In genomic region chr10:132397671-132398565, GRCh38 we compare ENCODE assay signal across 8 cellular contexts. TPM values are rescaled to one million over a fixed set of nuclear protein-coding genes. Genes with fewer than 3 reads are reported as not detected.
DNase-seq lines count a peak whose midpoint lies in the region; ATAC-seq, FAIRE-seq and TF ChIP-seq lines count a peak whose summit lies in the region.

No MANE protein-coding gene starts in this region.

- no peak for TF ChIP-seq CTCF in activated B cell treated with CpG ODN at 0.5 μM for 24 hours (IDR thresholded peaks at IDR 0.05)
- TF ChIP-seq CTCF in H1 (IDR thresholded peaks at IDR 0.05; ENCODE audit: control extremely low read depth in 1 of 3, insufficient read depth in 1 of 3, low read depth in 1 of 3, low read length in 3 of 3) = no peak

- WGBS in H1 (ENCODE audit: extremely low coverage in 1 of 2, insufficient coverage in 1 of 2, insufficient read length in 1 of 2, insufficient replicate concordance in 2 of 2, low coverage in 1 of 2, low lambda C conversion rate in 2 of 2, missing lambda C conversion rate in 1 of 2), 2 experiments = 41% methylated on average over 33 of the region's 40 CpGs; no CpG with 5 or more reads in 1 of the 2 experiments
- 25% methylated on average over 40 of the region's 40 CpGs for WGBS in urinary bladder

- H3K36me3 Mint-ChIP-seq in activated B cell treated with CpG ODN at 0.5 μM for 24 hours (ENCODE audit: low read depth) = no peaks in the 10 kb centered on the region

- H3K27ac ChIP-seq in H1 (ENCODE audit: low read depth, low read length) = no peak overlapping the region
- H3K27ac ChIP-seq in urinary bladder (ENCODE audit: low read depth) = peak overlapping the region; percentile 84

- H3K4me1 Mint-ChIP-seq in activated B cell treated with CpG ODN at 0.5 μM for 24 hours = peaks cover 65% of the 10 kb centered on the region

- no peak overlapping the region for H2BK5ac ChIP-seq in H1 (ENCODE audit: low read depth, low read length)

- H3K79me2 ChIP-seq in H1 (ENCODE audit: control insufficient read depth in 1 of 2, insufficient read depth in 2 of 2, low read length in 2 of 2) = no peaks in the 10 kb centered on the region

- H3K23ac ChIP-seq in H1 (ENCODE audit: insufficient read length) = no peak overlapping the region

- no peak overlapping the region for H2BK20ac ChIP-seq in H1 (ENCODE audit: low read length)

- intact Hi-C loops in activated B cell treated with CpG ODN at 0.5 μM for 24 hours (cut with micrococcal nuclease) = loop anchor here (1.0 to 5.0 kb wide), 4 partner anchors 23 to 416 kb away; partner anchors contain the start of genes BNIP3 and INPP5A

- peaks cover 0 to 30% (median 16%) of the 10 kb centered on the region in 4 experiments; a peak in 6 of 7 replicates for H3K4me1 ChIP-seq in H1 (replicated peaks in 1 of 4; ENCODE audit: control insufficient read depth in 3 of 4, insufficient read depth in 4 of 4, low read length in 3 of 4)
- no peaks in the 10 kb centered on the region for H3K4me1 ChIP-seq in urinary bladder (ENCODE audit: insufficient read depth)

- no peaks in the 10 kb centered on the region; the same call in 1 of the 2 replicates for H3K79me1 ChIP-seq in H1 (ENCODE audit: low read depth, low read length)

- no peak for TF ChIP-seq RAD21 in H1 (IDR thresholded peaks at IDR 0.05 in 1 of 2, conservative IDR thresholded peaks at IDR 0.05 in 1 of 2; ENCODE audit: low read depth in 2 of 2, low read length in 2 of 2)

- H2BK120ac ChIP-seq in H1 (replicated peaks; ENCODE audit: low read depth, low read length) = no peak overlapping the region

- no peak overlapping the region; the same call in 1 of the 2 replicates for H4K8ac ChIP-seq in H1 (ENCODE audit: extremely low read depth, insufficient read depth, low read length)

- CTCF ChIA-PET in activated B cell treated with CpG ODN at 0.5 μM for 24 hours (lab: Charles Lee) = interaction anchor here (0.7 to 2.1 kb wide), 5 partner anchors 8 to 361 kb away, joined by 3 to 9 read pairs (median 3); no protein-coding TSS in a partner anchor
- CTCF ChIA-PET in H1 (lab: Charles Lee; ENCODE audit: partially characterized antibody) = interaction anchor here (0.6 to 1.6 kb wide), 8 partner anchors 13 to 237 kb away, joined by 3 to 7 read pairs (median 4); no protein-coding TSS in a partner anchor

- H3K56ac ChIP-seq in H1 (replicated peaks; ENCODE audit: insufficient read length, low read depth, low read length) = peak overlapping the region; percentile 33

- POLR2A ChIA-PET in activated B cell treated with CpG ODN at 0.5 μM for 24 hours (lab: Charles Lee) (interaction anchor here (0.7 to 3.5 kb wide), 8 partner anchors 10 to 68 kb away, joined by 3 to 41 read pairs (median 6); no protein-coding TSS in a partner anchor), H1 (lab: Charles Lee; ENCODE audit: partially characterized antibody) (interaction anchor here (1.0 to 2.4 kb wide), 3 partner anchors 9 to 21 kb away, joined by 3 to 21 read pairs (median 5); no protein-coding TSS in a partner anchor)

- no peak overlapping the region for H3K9ac ChIP-seq in H1 (replicated peaks in 1 of 4; ENCODE audit: extremely low read depth in 1 of 4, low read depth in 3 of 4, low read length in 3 of 4)

- H3K36me3 ChIP-seq in H1 (ENCODE audit: control insufficient read depth in 2 of 4, insufficient read depth in 4 of 4, low read length in 3 of 4) (no peaks in the 10 kb centered on the region), urinary bladder (ENCODE audit: insufficient read depth) (no peaks in the 10 kb centered on the region)

- H3K18ac ChIP-seq in H1 (ENCODE audit: extremely low read depth, low read length) = peak overlapping the region; percentile 78

- H3K4me3 ChIP-seq in H1 (ENCODE audit: extremely low read depth in 1 of 4, insufficient read depth in 2 of 4, low read depth in 3 of 4, low read length in 4 of 4) (peak overlapping the region; percentile 35 to 71 (median 40); a peak in 7 of 8 replicates), urinary bladder (ENCODE audit: low read depth, low read length) (peak overlapping the region; percentile 73)

- no peaks in the 10 kb centered on the region for H4K20me1 ChIP-seq in H1 (replicated peaks in 1 of 2; ENCODE audit: control insufficient read depth in 1 of 2, insufficient read depth in 2 of 2, low read length in 2 of 2)

- peak overlapping the region; percentile 88 for H3K4me3 Mint-ChIP-seq in activated B cell treated with CpG ODN at 0.5 μM for 24 hours

- H3K4me2 ChIP-seq in H1 (ENCODE audit: insufficient read depth in 1 of 2, low read depth in 2 of 2, low read length in 2 of 2) = peak overlapping the region; percentile 70 to 87

- H3K4ac ChIP-seq in H1 (replicated peaks; ENCODE audit: insufficient read length, low read depth, low read length) = no peak overlapping the region

- H3K27me3 Mint-ChIP-seq in activated B cell treated with CpG ODN at 0.5 μM for 24 hours = no peaks in the 10 kb centered on the region

- H3K27me3 ChIP-seq in H1 (replicated peaks in 1 of 4; ENCODE audit: control insufficient read depth in 3 of 4, extremely low read depth in 1 of 4, insufficient read depth in 3 of 4, low read length in 3 of 4) = peaks cover 0 to 10% (median 2%) of the 10 kb centered on the region in 4 experiments; a peak in 4 of 7 replicates

- no peak overlapping the region for H2BK15ac ChIP-seq in H1 (ENCODE audit: low read length)

- no peak overlapping the region for H3K14ac ChIP-seq in H1 (ENCODE audit: insufficient read length)

- TF ChIP-seq POLR2A in GM18505 (IDR thresholded peaks at IDR 0.05; ENCODE audit: borderline replicate concordance, extremely low read depth, insufficient read depth, insufficient read length) (no peak), H1 (IDR thresholded peaks at IDR 0.05; ENCODE audit: control extremely low read depth in 1 of 2, low read depth in 2 of 2, low read length in 2 of 2) (no peak)

- no peak for FAIRE-seq in H1 (lab: Jason Lieb, UNC)

- H2BK12ac ChIP-seq in H1 (ENCODE audit: low read depth, low read length) = peak overlapping the region; percentile 71; the same call in 1 of the 2 replicates

- no peak overlapping the region for H4K5ac ChIP-seq in H1 (ENCODE audit: insufficient read length, low read depth, low read length)

- H2AFZ ChIP-seq in H1 (ENCODE audit: low read length) = no peak overlapping the region

- no peak for TF ChIP-seq EP300 in H1 (IDR thresholded peaks at IDR 0.05; ENCODE audit: borderline replicate concordance in 1 of 2, low read depth in 2 of 2, low read length in 2 of 2)

- H3K9me3 ChIP-seq in H1 (ENCODE audit: insufficient read depth in 2 of 2, low read depth in 1 of 2, low read length in 1 of 2) = no peaks in the 10 kb centered on the region

- H3K9me3 Mint-ChIP-seq in activated B cell treated with CpG ODN at 0.5 μM for 24 hours = no peaks in the 10 kb centered on the region

- H4K91ac ChIP-seq in H1 (replicated peaks; ENCODE audit: insufficient read length, low read length) = no peak overlapping the region

- peak overlapping the region; percentile 88 for H3K27ac Mint-ChIP-seq in activated B cell treated with CpG ODN at 0.5 μM for 24 hours

- peaks cover 3% of the 10 kb centered on the region for H3K23me2 ChIP-seq in H1 (ENCODE audit: low read depth, low read length)

- DNase-seq in A172 (ENCODE audit: low spot score) (peak; percentile 33), HuH-7.5 (ENCODE audit: low spot score) (peak; percentile 66), activated B cell treated with CpG ODN at 0.5 μM for 24 hours (peak; percentile 56), H1 (ENCODE audit: low read depth in 1 of 2, low spot score in 2 of 2) (no peak), mucosa of gallbladder (ENCODE audit: low spot score) (peak; percentile 69), inferior parietal cortex (ENCODE audit: extremely low spot score) (no peak)

- ATAC-seq in GM18505 (IDR thresholded peaks at IDR 0.05; ENCODE audit: unreplicated experiment) (peak; percentile 24), activated B cell treated with CpG ODN at 0.5 μM for 24 hours (ENCODE audit: low read depth) (peak; percentile 41)

- H2AK5ac ChIP-seq in H1 (ENCODE audit: low read depth, low read length) = no peak overlapping the region; the same call in 1 of the 2 replicates

TF ChIP-seq in H1, 55 proteins besides CTCF, POLR2A, EP300 and RAD21 (continues in another document):
- TF ChIP-seq MAX (IDR thresholded peaks at IDR 0.05) (peak; percentile 43; the same call in 1 of the 2 replicates), BCL11A (IDR thresholded peaks at IDR 0.05; ENCODE audit: low read depth in 2 of 2, low read length in 2 of 2) (no peak), RNF2 (IDR thresholded peaks at IDR 0.05; ENCODE audit: borderline replicate concordance, low read depth, low read length, missing control alignments, poor library complexity, severe bottlenecking) (no peak), SIRT6 (IDR thresholded peaks at IDR 0.05; ENCODE audit: low read length) (no peak), CBX8 (IDR thresholded peaks at IDR 0.05; ENCODE audit: borderline replicate concordance, low read depth, low read length) (no peak), EGR1 (IDR thresholded peaks at IDR 0.05; ENCODE audit: borderline replicate concordance, low read depth, low read length) (no peak), CTBP2 (IDR thresholded peaks at IDR 0.05; ENCODE audit: borderline replicate concordance, insufficient read depth, insufficient read length, low read length) (no peak), SAP30 (IDR thresholded peaks at IDR 0.05; ENCODE audit: insufficient read depth, insufficient replicate concordance, low read length) (no peak), TCF12 (IDR thresholded peaks at IDR 0.05; ENCODE audit: low read depth, low read length) (no peak), CBX5 (IDR thresholded peaks at IDR 0.05; ENCODE audit: low read depth, low read length) (no peak), CEBPB (IDR thresholded peaks at IDR 0.05; ENCODE audit: low read depth, low read length) (no peak), RXRA (IDR thresholded peaks at IDR 0.05; ENCODE audit: insufficient read depth, low read depth, low read length) (no peak)

RNA-seq across cellular contexts. Expression of gene PWWP2B, which starts 0.9 kb away (rescaled TPM):
- total RNA-seq in A172 (2014; rRNA removed; shearing (Covaris generic)) = 12.1 and 20.9 TPM in 2 replicates
- total RNA-seq in activated B cell treated with CpG ODN at 0.5 μM for 24 hours = 12.8 and 13.4 TPM in 2 replicates
- total RNA-seq in H1 (2021; fragmentation: NEBNext Ultra II Directional; extraction: Animal tissue kit (Norgen Biotek cat#: 25700)) = 10.8 and 11.0 TPM in 2 replicates
- 5.3 and 9.4 TPM in 2 replicates for polyA plus RNA-seq in H1 (2011; rRNA removed)
- polyA plus RNA-seq in H1 (2011; cell fraction: cytosol; rRNA removed) = 7.2 TPM
- polyA plus RNA-seq in H1 (2011; cell fraction: nucleus; rRNA removed) = 17.0 TPM
- polyA plus RNA-seq in H1 (2012, experiment 1 of 2) = 4.8 to 8.4 TPM (median 8.0 TPM) in 4 replicates
- polyA plus RNA-seq in H1 (2012, experiment 2 of 2) = 6.0 TPM
- 6.0 TPM for polyA plus RNA-seq in H1 (2013, experiment 1 of 2)
- 5.5 TPM for polyA plus RNA-seq in H1 (2013, experiment 2 of 2)
- 1.2 and 1.4 TPM in 2 replicates for polyA minus RNA-seq in H1 (2011; rRNA and poly(A)+ RNA removed)
- polyA minus RNA-seq in H1 (2011; cell fraction: cytosol; rRNA and poly(A)+ RNA removed) = 5.2 TPM
- polyA minus RNA-seq in H1 (2011; cell fraction: nucleus; rRNA and poly(A)+ RNA removed) = 7.0 TPM
- 52.9 TPM for total RNA-seq in mucosa of gallbladder
- total RNA-seq in urinary bladder = 6.8 TPM
- polyA plus RNA-seq in urinary bladder = 16.6 TPM

Comparison
In these comparisons a context has a peak if more than half of its experiments do, and no peak if none do; other contexts are left out.
1. DNase-seq: peak in A172 (single experiment), HuH-7.5 (single experiment), activated B cell treated with CpG ODN at 0.5 μM for 24 hours (single experiment) and mucosa of gallbladder (single experiment); none in H1 (0 of 2) and inferior parietal cortex (single experiment).